In genomic region chr16:23288209-23288608, GRCh38 we compare ENCODE assay signal across 27 cellular contexts. TPM values are rescaled to one million over a fixed set of nuclear protein-coding genes. Genes with fewer than 3 reads are reported as not detected.
"Had no signal": no experiment of that assay in that cellular context is flagged by ENCODE, and none has a peak within 500 bp of the region (broad histone marks: within the 10 kb centered on the region; RNA-seq: fewer than 3 reads in every experiment).

No MANE protein-coding gene starts in this region.

- H3K9me3 ChIP-seq: adrenal gland, Peyer's patch, SJSA1 had no signal

- H3K4me3 Mint-ChIP-seq: activated CD4-positive, alpha-beta memory T cell treated with anti-CD3 and anti-CD28 coated beads, Interleukin-2, amount 10 ng/mL, durations not matched to agents 7 days and 5 days; activated CD4-positive, alpha-beta T cell treated with anti-CD3 and anti-CD28 coated beads for 36 hours; activated naive CD8-positive, alpha-beta T cell treated with anti-CD3 and anti-CD28 coated beads, Interleukin-2, amount 10 ng/mL, durations not matched to agents 7 days and 5 days; activated T-cell treated with anti-CD3 and anti-CD28 coated beads, Interleukin-2, amount 50 U/mL, for 72 hours; T-helper 1 cell treated with Interleukin-12 subunit alpha and Interleukin-12 subunit beta and Interleukin-4 antibody, amounts not matched to agents 30 μg/mL and 1 μg/mL, for 36 hours had no signal

- DNase-seq: activated CD4-positive, alpha-beta memory T cell treated with anti-CD3 and anti-CD28 coated beads, Interleukin-2, amount 10 ng/mL, durations not matched to agents 7 days and 5 days; activated CD4-positive, alpha-beta T cell treated with anti-CD3 and anti-CD28 coated beads for 36 hours; activated CD4-positive, alpha-beta T cell treated with anti-CD3 and anti-CD28 coated beads, Interleukin-2, amount 50 U/mL, for 1 hour; activated CD4-positive, CD25-positive, alpha-beta regulatory T cell; activated CD8-positive, alpha-beta memory T cell treated with anti-CD3 and anti-CD28 coated beads, Interleukin-2, amount 50 U/mL, for 4 hours; activated naive CD4-positive, alpha-beta T cell treated with anti-CD3 and anti-CD28 coated beads, Interleukin-2, amount 50 U/mL, for 16 hours; activated naive CD8-positive, alpha-beta T cell treated with anti-CD3 and anti-CD28 coated beads, Interleukin-2, amount 10 ng/mL, durations not matched to agents 7 days and 5 days; activated T-cell treated with anti-CD3 and anti-CD28 coated beads, Interleukin-2, amount 50 U/mL, for 72 hours; adrenal gland; anterior cingulate cortex; caudate nucleus; NCI-H1092 treated with DMSO at 0.1 percent for 48 hours; NCI-H1417 treated with DMSO at 0.1 percent for 48 hours; NCI-H1694 treated with DMSO at 0.1 percent for 48 hours; NCI-H2081; NCI-H446; NCI-H524; OCI-M1; Peyer's patch; SHP77; T-helper 9 cell had no signal

- H3K27me3 ChIP-seq: adrenal gland, Peyer's patch, SJSA1 had no signal

- H3K27ac ChIP-seq: adrenal gland, KMS-11, Peyer's patch, SJSA1 had no signal

- H3K9me3 Mint-ChIP-seq: activated CD4-positive, alpha-beta memory T cell treated with anti-CD3 and anti-CD28 coated beads, Interleukin-2, amount 10 ng/mL, durations not matched to agents 7 days and 5 days; activated naive CD8-positive, alpha-beta T cell treated with anti-CD3 and anti-CD28 coated beads, Interleukin-2, amount 10 ng/mL, durations not matched to agents 7 days and 5 days; activated T-cell treated with anti-CD3 and anti-CD28 coated beads, Interleukin-2, amount 50 U/mL, for 72 hours; activated T-helper 2 cell treated with anti-CD3 and anti-CD28 coated beads, Interferon-gamma antibody, Interleukin-2, Interleukin-4, amounts not matched to agents 10 μg/mL and 5 μg/mL and 100 μg/mL, durations not matched to agents 14 hours and 24 hours and 36 hours; T-helper 1 cell treated with Interleukin-12 subunit alpha and Interleukin-12 subunit beta and Interleukin-4 antibody, amounts not matched to agents 30 μg/mL and 1 μg/mL, for 36 hours had no signal

- H3K4me1 ChIP-seq: adrenal gland, Peyer's patch had no signal

- H3K36me3 ChIP-seq: adrenal gland, Peyer's patch, SJSA1 had no signal

- H3K4me2 ChIP-seq: KMS-11 had no signal

- H3K9ac ChIP-seq: KMS-11 had no signal

- H3K27ac Mint-ChIP-seq: activated CD4-positive, alpha-beta memory T cell treated with anti-CD3 and anti-CD28 coated beads, Interleukin-2, amount 10 ng/mL, durations not matched to agents 7 days and 5 days; activated CD4-positive, alpha-beta T cell treated with anti-CD3 and anti-CD28 coated beads for 36 hours; activated naive CD8-positive, alpha-beta T cell treated with anti-CD3 and anti-CD28 coated beads, Interleukin-2, amount 10 ng/mL, durations not matched to agents 7 days and 5 days; activated T-cell treated with anti-CD3 and anti-CD28 coated beads, Interleukin-2, amount 50 U/mL, for 72 hours; activated T-helper 2 cell treated with anti-CD3 and anti-CD28 coated beads, Interferon-gamma antibody, Interleukin-2, Interleukin-4, amounts not matched to agents 10 μg/mL and 5 μg/mL and 100 μg/mL, durations not matched to agents 14 hours and 24 hours and 36 hours; T-helper 1 cell treated with Interleukin-12 subunit alpha and Interleukin-12 subunit beta and Interleukin-4 antibody, amounts not matched to agents 30 μg/mL and 1 μg/mL, for 36 hours had no signal

- H3K36me3 Mint-ChIP-seq: activated naive CD8-positive, alpha-beta T cell treated with anti-CD3 and anti-CD28 coated beads, Interleukin-2, amount 10 ng/mL, durations not matched to agents 7 days and 5 days had no signal

- H3K4me3 ChIP-seq: adrenal gland, Peyer's patch, SJSA1 had no signal

- ATAC-seq: activated CD4-positive, alpha-beta T cell treated with anti-CD3 and anti-CD28 coated beads for 36 hours; activated T-cell treated with anti-CD3 and anti-CD28 coated beads, Interleukin-2, amount 50 U/mL, for 72 hours; SK-N-SH treated with all-trans-retinoic acid at 6 μM for 48 hours had no signal

- H3K4me1 Mint-ChIP-seq: activated naive CD8-positive, alpha-beta T cell treated with anti-CD3 and anti-CD28 coated beads, Interleukin-2, amount 10 ng/mL, durations not matched to agents 7 days and 5 days had no signal

RNA-seq across cellular contexts. Expression of gene SCNN1B, which starts 13.9 kb away (rescaled TPM):
- total RNA-seq: activated CD4-positive, alpha-beta memory T cell treated with anti-CD3 and anti-CD28 coated beads, Interleukin-2, amount 10 ng/mL, durations not matched to agents 7 days and 5 days; activated CD4-positive, alpha-beta T cell treated with anti-CD3 and anti-CD28 coated beads for 36 hours; activated naive CD8-positive, alpha-beta T cell treated with anti-CD3 and anti-CD28 coated beads, Interleukin-2, amount 10 ng/mL, durations not matched to agents 7 days and 5 days; activated T-cell treated with anti-CD3 and anti-CD28 coated beads, Interleukin-2, amount 50 U/mL, for 72 hours; activated T-helper 2 cell treated with anti-CD3 and anti-CD28 coated beads, Interferon-gamma antibody, Interleukin-2, Interleukin-4, amounts not matched to agents 10 μg/mL and 5 μg/mL and 100 μg/mL, durations not matched to agents 14 hours and 24 hours and 36 hours; cerebellum; SJSA1 had no signal
